19 cellular contexts compared by ENCODE assay signal in genomic region chr1:53154859-53155438, GRCh38. TPM values are rescaled to one million over a fixed set of nuclear protein-coding genes. Genes with fewer than 3 reads are reported as not detected.
"Had no signal": no experiment of that assay in that cellular context is flagged by ENCODE, and none has a peak within 500 bp of the region (broad histone marks: within the 10 kb centered on the region; RNA-seq: fewer than 3 reads in every experiment).

No MANE protein-coding gene starts in this region.

- H3K4me1 Mint-ChIP-seq: naive B cell, nephron progenitor cell had no signal

- H3K9me3 Mint-ChIP-seq: naive B cell, nephron progenitor cell had no signal

- H3K27ac ChIP-seq: heart left ventricle, ovary, right atrium auricular region, sigmoid colon, skin epidermis had no signal

- H3K9me3 ChIP-seq: heart left ventricle, ovary, right atrium auricular region, sigmoid colon had no signal

- H3K4me3 Mint-ChIP-seq: naive B cell, nephron progenitor cell had no signal

- H3K4me1 ChIP-seq: heart left ventricle, right atrium auricular region, sigmoid colon had no signal

- FAIRE-seq: urothelium cell line had no signal

- H3K27ac Mint-ChIP-seq: naive B cell, nephron progenitor cell had no signal

- H3K27me3 ChIP-seq: heart left ventricle, ovary, right atrium auricular region, sigmoid colon had no signal

- H3K36me3 Mint-ChIP-seq: naive B cell had no signal

- ATAC-seq: heart left ventricle, left colon, left ventricle myocardium superior had no signal

- H3K4me3 ChIP-seq: heart left ventricle, lung, ovary, right atrium auricular region, sigmoid colon, skin epidermis had no signal

- DNase-seq: foreskin melanocyte; heart left ventricle; hippocampal formation; left colon; left ventricle myocardium superior; mesendoderm; naive B cell; nephron progenitor cell; ovary; sigmoid colon; stimulated activated CD4-positive, alpha-beta T cell treated with anti-CD3 and anti-CD28 coated beads, Interleukin-2, amount 100 ng/mL, for 48 hours; stimulated activated naive CD4-positive, alpha-beta T cell treated with Interleukin-2 at 50 U/mL for 16 hours; trophoblast cell had no signal

- H3K36me3 ChIP-seq: heart left ventricle, ovary, right atrium auricular region, sigmoid colon had no signal

RNA-seq across cellular contexts. Expression of gene SLC1A7, which starts 12.5 kb away (rescaled TPM):
- total RNA-seq: epithelial cell of proximal tubule, kidney epithelial cell had no signal
